In genomic region chr7:151277631-151278030, GRCh38 we compare ENCODE assay signal across 10 cellular contexts. TPM values are rescaled to one million over a fixed set of nuclear protein-coding genes. Genes with fewer than 3 reads are reported as not detected.
DNase-seq lines count a peak whose midpoint lies in the region; ATAC-seq and TF ChIP-seq lines count a peak whose summit lies in the region.
"Had no signal": no experiment of that assay in that cellular context is flagged by ENCODE, and none has a peak within 500 bp of the region (broad histone marks: within the 10 kb centered on the region; RNA-seq: fewer than 3 reads in every experiment).

No MANE protein-coding gene starts in this region.

- peak overlapping the region; percentile 51 for H3K4me3 ChIP-seq in GM23338
- H3K4me3 ChIP-seq in esophagus squamous epithelium, result peak overlapping the region in 3 of 4 donors; percentile 34 to 68 (median 47)

- peak; percentile 40 for ATAC-seq in GM23338
- no peak for ATAC-seq in T-helper 17 cell
- no peak for ATAC-seq in HG02970 (IDR thresholded peaks at IDR 0.05; ENCODE audit: low FRiP score, unreplicated experiment)
- ATAC-seq in GM19324 (IDR thresholded peaks at IDR 0.05; ENCODE audit: low FRiP score, unreplicated experiment), result no peak

- H3K9me2 ChIP-seq in GM23338 (ENCODE audit: insufficient read depth), result no peaks in the 10 kb centered on the region

- peaks cover 25% of the 10 kb centered on the region for H3K4me1 Mint-ChIP-seq in GM23338
- H3K4me1 Mint-ChIP-seq in T-helper 17 cell, result peaks cover 24% of the 10 kb centered on the region
- H3K4me1 Mint-ChIP-seq in progenitor cell of endocrine pancreas (ENCODE audit: low read depth), result peaks cover 2% of the 10 kb centered on the region

- DNase-seq in GM23338 (ENCODE audit: low spot score) (no peak), T-helper 17 cell (no peak), esophagus squamous epithelium (lab: John Stamatoyannopoulos, UW) (no peak), progenitor cell of endocrine pancreas (ENCODE audit: low spot score, unreplicated experiment) (no peak), DMS 273 treated with DMSO at 0.1 percent for 48 hours (lab: John Stamatoyannopoulos, UW) (no peak), activated gamma-delta T cell treated with Interleukin-2 at 50 U/mL for 16 hours (no peak)
- DNase-seq: SHP77 treated with DMSO at 0.1 percent for 48 hours had no signal

- H3K4me1 ChIP-seq in GM23338 (ENCODE audit: insufficient read depth) (peaks cover 6% of the 10 kb centered on the region; the same call in 1 of the 2 replicates), esophagus squamous epithelium (peaks cover 15 to 51% (median 21%) of the 10 kb centered on the region in 3 donors)

- H3K79me2 ChIP-seq in GM23338 (replicated peaks; ENCODE audit: insufficient read depth), result no peaks in the 10 kb centered on the region

- TF ChIP-seq POLR2A in esophagus squamous epithelium (IDR thresholded peaks at IDR 0.05), result no peak

- 60 to 88% methylated on average over 2 of the region's 8 CpGs for WGBS in esophagus squamous epithelium, 2 donors

- H3K9me3 ChIP-seq in T-helper 17 cell (ENCODE audit: control insufficient read depth, low read length, poor library complexity, severe bottlenecking) (no peaks in the 10 kb centered on the region), esophagus squamous epithelium (no peaks in the 10 kb centered on the region)
- H3K9me3 ChIP-seq: gastroesophageal sphincter had no signal

- H3K4me2 ChIP-seq in GM23338, result peak overlapping the region; percentile 74

- no peaks in the 10 kb centered on the region for H4K20me1 ChIP-seq in GM23338 (replicated peaks; ENCODE audit: insufficient read depth)

- TF ChIP-seq CTCF in GM23338 (conservative IDR thresholded peaks at IDR 0.05; ENCODE audit: low read depth in 2 of 2) (no peak), esophagus squamous epithelium (IDR thresholded peaks at IDR 0.05) (no peak), progenitor cell of endocrine pancreas (IDR thresholded peaks at IDR 0.05; ENCODE audit: unreplicated experiment) (no peak)

- H3K36me3 Mint-ChIP-seq in GM23338 (ENCODE audit: low read depth) (no peaks in the 10 kb centered on the region), T-helper 17 cell (ENCODE audit: low read depth) (peaks cover 4% of the 10 kb centered on the region), progenitor cell of endocrine pancreas (ENCODE audit: insufficient read depth) (no peaks in the 10 kb centered on the region)

- H3K27ac ChIP-seq in GM23338 (ENCODE audit: low read depth) (no peak overlapping the region), esophagus squamous epithelium (no peak overlapping the region)

- peak overlapping the region; percentile 98 for H2AFZ ChIP-seq in GM23338

- no peak overlapping the region for H3K27ac Mint-ChIP-seq in GM23338
- peak overlapping the region; percentile 51 for H3K27ac Mint-ChIP-seq in T-helper 17 cell
- no peak overlapping the region for H3K27ac Mint-ChIP-seq in progenitor cell of endocrine pancreas

- H3K9me3 Mint-ChIP-seq in GM23338 (no peaks in the 10 kb centered on the region), progenitor cell of endocrine pancreas (ENCODE audit: low read depth) (no peaks in the 10 kb centered on the region)

- H3F3A ChIP-seq in GM23338 (replicated peaks; ENCODE audit: low read depth), result no peaks in the 10 kb centered on the region

- peaks cover 21% of the 10 kb centered on the region for H3K27me3 ChIP-seq in GM23338 (ENCODE audit: insufficient read depth)
- H3K27me3 ChIP-seq in esophagus squamous epithelium, result peaks cover 0 to 53% (median 0%) of the 10 kb centered on the region in 4 donors
- H3K27me3 ChIP-seq: gastroesophageal sphincter had no signal

- intact Hi-C loops in esophagus squamous epithelium (cut with DNase I), result no loop called here

- H3K36me3 ChIP-seq in GM23338 (ENCODE audit: insufficient read depth) (no peaks in the 10 kb centered on the region), esophagus squamous epithelium (no peaks in the 10 kb centered on the region)
- H3K36me3 ChIP-seq: gastroesophageal sphincter had no signal

- H3K27me3 Mint-ChIP-seq in GM23338 (ENCODE audit: insufficient read depth, low read depth, poor library complexity), result peaks cover 32% of the 10 kb centered on the region
- H3K27me3 Mint-ChIP-seq in T-helper 17 cell, result peaks cover 18% of the 10 kb centered on the region
- H3K27me3 Mint-ChIP-seq in progenitor cell of endocrine pancreas, result peaks cover 51% of the 10 kb centered on the region

- peak overlapping the region; percentile 69 for H3K4me3 Mint-ChIP-seq in GM23338
- H3K4me3 Mint-ChIP-seq in T-helper 17 cell, result peak overlapping the region; percentile 83
- peak overlapping the region; percentile 66 for H3K4me3 Mint-ChIP-seq in progenitor cell of endocrine pancreas (ENCODE audit: low read depth)

TF ChIP-seq in GM23338, 12 proteins besides CTCF, POLR2A, EP300 and RAD21:
- TF ChIP-seq EZH2phosphoT487 (IDR thresholded peaks at IDR 0.05; ENCODE audit: unreplicated experiment) (no peak), ZNF114 (CRISPR knock-in tag; IDR thresholded peaks at IDR 0.05) (no peak), ZNF331 (CRISPR knock-in tag; IDR thresholded peaks at IDR 0.05; ENCODE audit: low read depth) (no peak), POLR2AphosphoS5 (IDR thresholded peaks at IDR 0.05; ENCODE audit: low read depth) (no peak)

RNA-seq across cellular contexts. Expression of gene SMARCD3, which starts 29.1 kb away (rescaled TPM):
- 2.2 and 3.3 TPM in 2 replicates for total RNA-seq in GM23338 (2014; rRNA removed; shearing (Covaris generic))
- polyA plus RNA-seq in GM23338 (2016; fragmentation: Nextera tagmentation; extraction: Ambion mirVana), result 2.7 and 4.0 TPM in 2 replicates
- total RNA-seq in T-helper 17 cell (10 to 100 TPM in 1 of 2 donors, 1 to 10 TPM in 1; 9.8 to 10.7 TPM), esophagus squamous epithelium (10 to 100 TPM in 1 of 4 donors, 1 to 10 TPM in 3; 2.5 to 11.6 (median 6.3) TPM), progenitor cell of endocrine pancreas (51.1 and 52.9 TPM in 2 replicates)

RNA-seq across cellular contexts. Expression of gene CHPF2, which starts 45.3 kb away (rescaled TPM):
- 24.9 and 26.1 TPM in 2 replicates for total RNA-seq in GM23338 (2014; rRNA removed; shearing (Covaris generic))
- polyA plus RNA-seq in GM23338 (2016; fragmentation: Nextera tagmentation; extraction: Ambion mirVana), result 4.8 and 5.4 TPM in 2 replicates
- total RNA-seq in T-helper 17 cell (10 to 100 TPM; 39.4 to 41.6 TPM), esophagus squamous epithelium (10 to 100 TPM; 21.8 to 23.5 (median 22.3) TPM), progenitor cell of endocrine pancreas (41.4 and 42.2 TPM in 2 replicates)

RNA-seq across cellular contexts. Expression of gene ABCF2, which starts 50.6 kb away (rescaled TPM):
- 47.9 and 58.7 TPM in 2 replicates for total RNA-seq in GM23338 (2014; rRNA removed; shearing (Covaris generic))
- polyA plus RNA-seq in GM23338 (2016; fragmentation: Nextera tagmentation; extraction: Ambion mirVana), result 17.8 and 18.7 TPM in 2 replicates
- 10 to 100 TPM; 24.2 to 26.7 TPM for total RNA-seq in T-helper 17 cell
- total RNA-seq in esophagus squamous epithelium, result 10 to 100 TPM; 27.0 to 44.7 (median 40.5) TPM
- total RNA-seq in progenitor cell of endocrine pancreas, result 48.7 and 55.1 TPM in 2 replicates
